ENCODE assay signal across 20 cellular contexts in the genomic region with DNA sequence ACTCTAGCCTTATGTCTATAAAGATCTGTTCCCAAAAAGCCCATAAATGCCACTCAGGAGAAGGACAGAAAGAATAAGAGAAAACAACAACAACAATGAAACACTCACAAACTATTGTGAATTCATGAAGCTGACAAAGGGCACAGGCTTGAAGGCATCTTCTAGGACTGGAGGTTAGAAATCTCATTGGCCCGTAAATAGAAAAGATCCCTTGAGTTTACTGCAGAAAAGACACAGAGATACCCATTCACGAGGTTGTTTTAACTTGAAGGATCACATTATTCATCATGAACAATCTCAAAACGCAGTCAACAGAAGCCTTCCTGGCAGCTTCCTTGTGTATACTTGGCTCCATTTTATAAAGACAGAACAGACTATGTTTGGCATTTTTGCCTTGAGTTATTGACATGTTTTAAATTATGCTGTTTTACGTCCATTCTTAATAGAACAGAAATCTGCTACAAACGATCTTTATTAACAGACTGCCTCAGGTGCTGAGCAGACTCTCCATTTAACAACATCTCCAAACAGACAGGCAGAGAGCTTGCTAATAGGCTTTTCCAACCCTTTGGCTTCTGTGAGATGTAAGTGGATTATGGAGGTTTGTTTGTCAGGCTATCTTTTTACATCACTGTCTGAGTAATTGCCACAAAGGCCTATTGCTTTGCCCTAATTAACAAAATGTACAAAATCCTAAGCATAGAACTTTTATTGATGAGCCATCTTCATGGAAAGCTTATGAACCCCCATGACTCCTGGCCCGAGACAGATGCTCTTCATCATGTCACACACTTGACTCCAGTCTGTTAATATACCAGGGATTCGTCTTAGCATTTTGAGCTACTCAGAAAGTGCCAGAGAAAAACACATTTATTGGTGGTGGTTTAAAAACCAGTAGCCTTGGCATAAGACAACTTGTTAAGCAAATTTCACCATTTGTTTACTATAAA.
DNase-seq lines count a peak whose midpoint lies in the region; ATAC-seq and TF ChIP-seq lines count a peak whose summit lies in the region.
"Had no signal": no experiment of that assay in that cellular context is flagged by ENCODE, and none has a peak within 500 bp of the region (broad histone marks: within the 10 kb centered on the region; RNA-seq: fewer than 3 reads in every experiment).

No MANE protein-coding gene starts in this region.

- no peak overlapping the region for H3K4me3 ChIP-seq in mesendoderm (ENCODE audit: low read length)
- H3K4me3 ChIP-seq: left ventricle myocardium inferior had no signal

- H3K56ac ChIP-seq in mesendoderm (ENCODE audit: low read length): no peak overlapping the region

- H3K27ac Mint-ChIP-seq in brain: peak overlapping the region; percentile 59 to 75 (median 73)
- H3K27ac Mint-ChIP-seq in natural killer cell: no peak overlapping the region
- H3K27ac Mint-ChIP-seq: activated naive CD8-positive, alpha-beta T cell treated with anti-CD3 and anti-CD28 coated beads, Interleukin-2, amount 50 U/mL, for 24 hours; H9 had no signal

- peaks cover 3% of the 10 kb centered on the region for H3K4me1 ChIP-seq in mesendoderm (ENCODE audit: control insufficient read depth, low read depth, low read length)

- H2BK5ac ChIP-seq in mesendoderm (ENCODE audit: low read length): no peak overlapping the region

- no peak for TF ChIP-seq CTCF in 22Rv1 (IDR thresholded peaks at IDR 0.05)
- no peak for TF ChIP-seq CTCF in brain (conservative IDR thresholded peaks at IDR 0.05)
- no peak for TF ChIP-seq CTCF in natural killer cell (IDR thresholded peaks at IDR 0.05)

- H3K27me3 ChIP-seq in mesendoderm (ENCODE audit: insufficient read depth, low read length, poor library complexity): no peaks in the 10 kb centered on the region

- H3K79me2 ChIP-seq in mesendoderm (ENCODE audit: control insufficient read depth, insufficient read depth, low read length): no peaks in the 10 kb centered on the region

- H3K27me3 Mint-ChIP-seq in brain: peaks cover 9% of the 10 kb centered on the region
- H3K27me3 Mint-ChIP-seq in natural killer cell (ENCODE audit: low read depth in 2 of 2): no peaks in the 10 kb centered on the region
- H3K27me3 Mint-ChIP-seq: activated naive CD8-positive, alpha-beta T cell treated with anti-CD3 and anti-CD28 coated beads, Interleukin-2, amount 50 U/mL, for 24 hours had no signal

- peak overlapping the region in 4 of 5 experiments; percentile 5 to 52 (median 18) for H3K4me3 Mint-ChIP-seq in brain
- H3K4me3 Mint-ChIP-seq in natural killer cell: no peak overlapping the region
- H3K4me3 Mint-ChIP-seq: activated naive CD8-positive, alpha-beta T cell treated with anti-CD3 and anti-CD28 coated beads, Interleukin-2, amount 50 U/mL, for 24 hours; H9 had no signal

- ATAC-seq in natural killer cell: no peak
- no peak for ATAC-seq in HG02798 (IDR thresholded peaks at IDR 0.05; ENCODE audit: poor library complexity, unreplicated experiment)
- ATAC-seq: activated naive CD8-positive, alpha-beta T cell treated with anti-CD3 and anti-CD28 coated beads, Interleukin-2, amount 50 U/mL, for 24 hours; sciatic nerve had no signal

- no peak overlapping the region for H2BK120ac ChIP-seq in mesendoderm (ENCODE audit: low read depth, low read length)

- H3K4me1 Mint-ChIP-seq in brain (peaks cover 60% of the 10 kb centered on the region), natural killer cell (no peaks in the 10 kb centered on the region)
- H3K4me1 Mint-ChIP-seq: activated naive CD8-positive, alpha-beta T cell treated with anti-CD3 and anti-CD28 coated beads, Interleukin-2, amount 50 U/mL, for 24 hours had no signal

- peak overlapping the region; percentile 57 for H3K27ac ChIP-seq in 22Rv1
- H3K27ac ChIP-seq in mesendoderm (ENCODE audit: low read depth, low read length): peak overlapping the region; percentile 19
- H3K27ac ChIP-seq: epithelial cell of prostate, KMS-11, left ventricle myocardium inferior had no signal

- no peak overlapping the region for H3K4me2 ChIP-seq in mesendoderm (ENCODE audit: low read length)
- H3K4me2 ChIP-seq: KMS-11 had no signal

- peak overlapping the region; percentile 40 for H4K5ac ChIP-seq in mesendoderm (ENCODE audit: low read length)

- peak overlapping the region; percentile 85 for H2BK15ac ChIP-seq in mesendoderm (replicated peaks; ENCODE audit: low read depth)

- no peak overlapping the region for H3K23ac ChIP-seq in mesendoderm (ENCODE audit: low read length)

- no peak overlapping the region for H4K8ac ChIP-seq in mesendoderm (ENCODE audit: low read depth, low read length)

- no peak overlapping the region for H3K4ac ChIP-seq in mesendoderm (ENCODE audit: low read depth, low read length)

- intact Hi-C loops in natural killer cell (cut with micrococcal nuclease): no loop called here

- no peaks in the 10 kb centered on the region for H3K36me3 ChIP-seq in mesendoderm (ENCODE audit: control insufficient read depth, insufficient read depth, low read length)
- H3K36me3 ChIP-seq: left ventricle myocardium inferior had no signal

- H3K9ac ChIP-seq in mesendoderm (ENCODE audit: low read length): no peak overlapping the region
- H3K9ac ChIP-seq: KMS-11 had no signal

- peaks cover 0 to 4% (median 0%) of the 10 kb centered on the region in 5 experiments for H3K9me3 Mint-ChIP-seq in brain
- H3K9me3 Mint-ChIP-seq in natural killer cell: no peaks in the 10 kb centered on the region
- H3K9me3 Mint-ChIP-seq: H9 had no signal

- peak; percentile 81 for DNase-seq in NCI-H1092 treated with DMSO at 0.1 percent for 48 hours (lab: John Stamatoyannopoulos, UW)
- DNase-seq in mesendoderm: peak; percentile 47
- no peak for DNase-seq in NK-92 (lab: John Stamatoyannopoulos, UW; ENCODE audit: unreplicated experiment)
- no peak for DNase-seq in natural killer cell
- no peak for DNase-seq in NCI-H1694 (lab: John Stamatoyannopoulos, UW)
- DNase-seq: activated CD4-positive, alpha-beta T cell treated with anti-CD3 and anti-CD28 coated beads, Interleukin-2, amount 50 U/mL, for 48 hours; activated naive CD8-positive, alpha-beta T cell treated with anti-CD3 and anti-CD28 coated beads, Interleukin-2, amount 50 U/mL, for 24 hours; activated T-cell treated with anti-CD3 and anti-CD28 coated beads, Interleukin-2, amount 50 U/mL, for 48 hours; DMS 273 treated with DMSO at 0.1 percent for 48 hours; H9; hippocampal formation; left ventricle myocardium inferior; NCI-H1694 treated with DMSO at 0.1 percent for 48 hours; stimulated activated CD4-positive, alpha-beta T cell treated with anti-CD3 and anti-CD28 coated beads, Interleukin-4, amount 100 ng/mL, for 4 hours had no signal

- H3K79me1 ChIP-seq in mesendoderm (ENCODE audit: low read length): no peaks in the 10 kb centered on the region

- no peaks in the 10 kb centered on the region for H3K36me3 Mint-ChIP-seq in brain
- H3K36me3 Mint-ChIP-seq in natural killer cell: peaks cover 5% of the 10 kb centered on the region

- H2AK5ac ChIP-seq in mesendoderm (ENCODE audit: low read length): no peak overlapping the region

- no peak overlapping the region for H3K18ac ChIP-seq in mesendoderm (ENCODE audit: low read length)

- no CpG with 5 or more reads among the region's 7 CpGs for WGBS in mesendoderm (ENCODE audit: extremely low coverage, insufficient coverage, low lambda C conversion rate)

Comparison
In these comparisons a context has a peak if more than half of its experiments do, and no peak if none do; other contexts are left out.
1. DNase-seq: peak in NCI-H1092 treated with DMSO at 0.1 percent for 48 hours (single experiment) and mesendoderm (single experiment); none in NK-92 (single experiment), natural killer cell (single experiment) and NCI-H1694 (single experiment).
2. H3K27ac Mint-ChIP-seq: peak in brain (5 of 5); none in natural killer cell (0 of 2).